17 cellular contexts compared by ENCODE assay signal in the genomic region with DNA sequence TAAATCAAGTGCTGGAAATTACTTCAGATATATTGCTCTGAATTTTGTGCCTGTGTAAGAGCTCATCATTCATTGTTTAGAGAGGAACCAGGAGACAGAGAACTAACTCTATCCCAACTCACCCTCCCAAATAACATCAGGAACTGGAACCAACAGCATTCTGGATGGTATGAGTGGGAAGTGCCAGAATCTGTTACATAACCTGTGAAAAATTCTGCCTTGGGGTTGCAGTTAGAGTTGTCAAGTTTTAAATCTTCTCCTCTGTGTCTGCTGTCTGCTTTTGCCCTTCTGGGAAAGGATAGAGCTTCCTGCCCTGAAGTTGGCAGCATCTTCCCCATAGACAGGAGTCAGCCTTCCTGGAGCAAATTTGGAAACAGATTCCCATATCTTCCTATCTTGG. TPM values are rescaled to one million over a fixed set of nuclear protein-coding genes. Genes with fewer than 3 reads are reported as not detected.
A peak's percentile ranks its signal among the peaks of the same experiment; 100 is the strongest.
DNase-seq lines count a peak whose midpoint lies in the region; TF ChIP-seq lines count a peak whose summit lies in the region.
"Had no signal": no experiment of that assay in that cellular context is flagged by ENCODE, and none has a peak within 500 bp of the region (broad histone marks: within the 10 kb centered on the region; RNA-seq: fewer than 3 reads in every experiment).

No MANE protein-coding gene starts in this region.

- H3K9me3 ChIP-seq in vagina = no peaks in the 10 kb centered on the region
- H3K9me3 ChIP-seq: BLaER1, Caco-2, HAP-1 had no signal

- no peaks in the 10 kb centered on the region for H3K36me3 ChIP-seq in vagina
- H3K36me3 ChIP-seq: BLaER1, HAP-1 had no signal

- intact Hi-C loops in vagina (cut with DNase I) = no loop called here

- H3K27me3 ChIP-seq in vagina = no peaks in the 10 kb centered on the region
- H3K27me3 ChIP-seq: BLaER1 had no signal

- TF ChIP-seq POLR2A in vagina (IDR thresholded peaks at IDR 0.05) = no peak

- no peak overlapping the region for H3K4me3 ChIP-seq in vagina
- H3K4me3 ChIP-seq: BLaER1, HAP-1 had no signal

- no peak for TF ChIP-seq CTCF in vagina (IDR thresholded peaks at IDR 0.05)

- no peaks in the 10 kb centered on the region for H3K4me1 ChIP-seq in vagina
- H3K4me1 ChIP-seq: Caco-2, HAP-1 had no signal

- peak overlapping the region; percentile 12 for H3K27ac ChIP-seq in angular gyrus (ENCODE audit: low read depth, low read length)
- H3K27ac ChIP-seq in vagina = no peak overlapping the region
- H3K27ac ChIP-seq: BLaER1, C4-2B had no signal

- DNase-seq in NCI-H226 (peak; percentile 7), middle frontal gyrus (ENCODE audit: extremely low spot score, low spot score) (peak; percentile 29), cerebellar nuclear complex (lab: John Stamatoyannopoulos, UW) (no peak), NCI-H524 treated with DMSO at 0.1 percent for 48 hours (lab: John Stamatoyannopoulos, UW) (no peak), vagina (ENCODE audit: extremely low spot score in 2 of 2) (no peak)
- DNase-seq: Caco-2; CD4-positive, CD25-positive, alpha-beta regulatory T cell; CD8-positive, alpha-beta T cell; DMS153; DND-41; GOT3; HFFc6 had no signal

RNA-seq across cellular contexts. Expression of gene TIMP4, which starts 41.2 kb away (rescaled TPM):
- 35.1 TPM for total RNA-seq in vagina
- total RNA-seq: B cell; CD4-positive, CD25-positive, alpha-beta regulatory T cell; CD8-positive, alpha-beta T cell had no signal

Comparison
In these comparisons a context has a peak if more than half of its experiments do, and no peak if none do; other contexts are left out.
1. DNase-seq: peak in NCI-H226 (single experiment) and middle frontal gyrus (single experiment); none in cerebellar nuclear complex (0 of 2), NCI-H524 treated with DMSO at 0.1 percent for 48 hours (single experiment) and vagina (0 of 2).